Comparison of ENCODE assay signal across 6 cellular contexts in genomic region chr21:32947736-32948135, GRCh38.
"Had no signal": no experiment of that assay in that cellular context is flagged by ENCODE, and none has a peak within 500 bp of the region (broad histone marks: within the 10 kb centered on the region; RNA-seq: fewer than 3 reads in every experiment).

No MANE protein-coding gene starts in this region.

- DNase-seq: IMR-90, KBM-7, KG1 had no signal

- ATAC-seq: HepG2, K562 had no signal

- H3K27ac ChIP-seq: HL-60 had no signal

- H3K4me3 ChIP-seq: K562 had no signal
